ENCODE assay signal across 8 cellular contexts in genomic region chr6:75283907-75284284, GRCh38. TPM values are rescaled to one million over a fixed set of nuclear protein-coding genes. Genes with fewer than 3 reads are reported as not detected.
DNase-seq lines count a peak whose midpoint lies in the region; ATAC-seq and TF ChIP-seq lines count a peak whose summit lies in the region.

No MANE protein-coding gene starts in this region.

- no peak overlapping the region for H3K4me3 Mint-ChIP-seq in MCF 10A (ENCODE audit: unreplicated experiment)

- TF ChIP-seq POLR2A in breast epithelium (IDR thresholded peaks at IDR 0.05) (no peak), upper lobe of left lung (IDR thresholded peaks at IDR 0.05) (no peak)

- no peak overlapping the region for H3K27ac Mint-ChIP-seq in MCF 10A (ENCODE audit: low read depth, unreplicated experiment)

- H3K9me3 ChIP-seq in breast epithelium, result no peaks in the 10 kb centered on the region
- H3K9me3 ChIP-seq in left lung, result no peaks in the 10 kb centered on the region
- H3K9me3 ChIP-seq in upper lobe of left lung, result no peaks in the 10 kb centered on the region

- peaks cover 29% of the 10 kb centered on the region for H3K4me1 Mint-ChIP-seq in MCF 10A (ENCODE audit: insufficient read depth, unreplicated experiment)

- H3K27ac ChIP-seq in breast epithelium, result peak overlapping the region; percentile 94 to 98
- H3K27ac ChIP-seq in left lung, result peak overlapping the region; percentile 92 to 95
- H3K27ac ChIP-seq in upper lobe of left lung, result peak overlapping the region; percentile 91 to 94 (median 92)

- 0 to 1% methylated on average over 10 of the region's 10 CpGs for WGBS in upper lobe of left lung, 2 donors

- H3K27me3 Mint-ChIP-seq in MCF 10A (ENCODE audit: insufficient read depth, unreplicated experiment), result no peaks in the 10 kb centered on the region

- H3K36me3 ChIP-seq in breast epithelium, result no peaks in the 10 kb centered on the region
- H3K36me3 ChIP-seq in left lung, result no peaks in the 10 kb centered on the region
- no peaks in the 10 kb centered on the region for H3K36me3 ChIP-seq in upper lobe of left lung

- intact Hi-C loops in breast epithelium (cut with DNase I; ENCODE audit: low total_unique reads) (no loop called here), MCF 10A (cut with micrococcal nuclease) (loop anchor here (2.0 kb wide), 1 partner anchor 17 kb away; no protein-coding TSS in a partner anchor), left lung (cut with DNase I) (no loop called here)

- H3K36me3 Mint-ChIP-seq in MCF 10A (ENCODE audit: insufficient read depth, unreplicated experiment), result peaks cover 1% of the 10 kb centered on the region

- H3K4me3 ChIP-seq in breast epithelium (peak overlapping the region; percentile 82 to 91 (median 89)), left lung (peak overlapping the region; percentile 78 to 86), upper lobe of left lung (peak overlapping the region; percentile 70 to 93 (median 85))

- H3K27me3 ChIP-seq in breast epithelium (no peaks in the 10 kb centered on the region), left lung (no peaks in the 10 kb centered on the region), upper lobe of left lung (no peaks in the 10 kb centered on the region)

- TF ChIP-seq CTCF in breast epithelium (IDR thresholded peaks at IDR 0.05) (no peak), MCF 10A (IDR thresholded peaks at IDR 0.05; ENCODE audit: unreplicated experiment) (no peak), left lung (IDR thresholded peaks at IDR 0.05) (no peak), upper lobe of left lung (IDR thresholded peaks at IDR 0.05) (no peak)

- CTCF ChIA-PET in MCF 10A (lab: Yijun Ruan, JAX), result interaction anchor here (0.5 to 3.6 kb wide), 5 partner anchors 12 to 1775 kb away, joined by 3 to 25 read pairs (median 5); no protein-coding TSS in a partner anchor

- ATAC-seq in left lung (peak; percentile 1), upper lobe of left lung (ENCODE audit: low FRiP score in 2 of 2) (no peak), GM18858 (IDR thresholded peaks at IDR 0.05; ENCODE audit: unreplicated experiment) (no peak)

- no peak for TF ChIP-seq EP300 in upper lobe of left lung (IDR thresholded peaks at IDR 0.05)

- peaks cover 0 to 45% of the 10 kb centered on the region in 2 donors for H3K4me1 ChIP-seq in breast epithelium
- H3K4me1 ChIP-seq in left lung, result peaks cover 26 to 67% of the 10 kb centered on the region in 2 donors
- peaks cover 47 to 55% (median 49%) of the 10 kb centered on the region in 4 donors for H3K4me1 ChIP-seq in upper lobe of left lung

- no peaks in the 10 kb centered on the region for H3K9me3 Mint-ChIP-seq in MCF 10A (ENCODE audit: unreplicated experiment)

- POLR2A ChIA-PET in MCF 10A (lab: Yijun Ruan, JAX), result interaction anchor here (0.5 to 11.1 kb wide), 19 partner anchors 8 to 1765 kb away, joined by 3 to 314 read pairs (median 5); partner anchors contain the start of genes COL12A1, COX7A2 and SENP6

- DNase-seq in breast epithelium (ENCODE audit: low spot score in 2 of 2) (no peak), MCF 10A (ENCODE audit: unreplicated experiment) (no peak), left lung (no peak), upper lobe of left lung (no peak), SKM-1 (lab: John Stamatoyannopoulos, UW; ENCODE audit: unreplicated experiment) (no peak), DMS 273 (lab: John Stamatoyannopoulos, UW; ENCODE audit: unreplicated experiment) (no peak)
- peak; percentile 2 for DNase-seq in activated gamma-delta T cell treated with anti-CD3 and anti-CD28 coated beads, Interleukin-2, amount 50 U/mL, for 16 hours (ENCODE audit: low read depth)

- no TSS peak for BruUV-seq in MCF 10A (replicated peaks; lab: Mats Ljungman, UMichigan)

RNA-seq across cellular contexts. Expression of gene TMEM30A, which starts 0.7 kb away (rescaled TPM):
- total RNA-seq in breast epithelium (10 to 100 TPM; 79.6 to 84.2 (median 79.7) TPM), MCF 10A (2022) (53.7 and 71.4 TPM in 2 replicates), left lung (100 to 1,000 TPM; 169 to 193 TPM), upper lobe of left lung (100 to 1,000 TPM in 4 of 6 donors, 10 to 100 TPM in 2; 38.8 to 177 (median 140) TPM)

RNA-seq across cellular contexts. Expression of gene COX7A2, which starts 40.3 kb away (rescaled TPM):
- total RNA-seq in breast epithelium (100 to 1,000 TPM; 171 to 206 (median 204) TPM), MCF 10A (2022) (316 and 375 TPM in 2 replicates), left lung (100 to 1,000 TPM; 316 to 322 TPM), upper lobe of left lung (100 to 1,000 TPM in 3 of 6 donors, 10 to 100 TPM in 3; 38.8 to 309 (median 181) TPM)
